Comparison of ENCODE assay signal across 2 cellular contexts in genomic region chr5:171641891-171642290, GRCh38.
A peak's percentile ranks its signal among the peaks of the same experiment; 100 is the strongest.
TF ChIP-seq lines count a peak whose summit lies in the region.

No MANE protein-coding gene starts in this region.

TF ChIP-seq in HEK293, 187 proteins besides CTCF, POLR2A, EP300 and RAD21:
- TF ChIP-seq TRIM28 (IDR thresholded peaks at IDR 0.05; ENCODE audit: borderline replicate concordance, low read length) (no peak), ZNF600 (tag by site-specific recombination; IDR thresholded peaks at IDR 0.05) (no peak), ZNF16 (tag by site-specific recombination; IDR thresholded peaks at IDR 0.05; ENCODE audit: low read depth) (peak; percentile 83)

TF ChIP-seq in H1, 55 proteins besides CTCF, POLR2A, EP300 and RAD21:
- no peak for TF ChIP-seq SP2 (IDR thresholded peaks at IDR 0.05; ENCODE audit: low read length)
- TF ChIP-seq SUZ12 (IDR thresholded peaks at IDR 0.05; ENCODE audit: low read length): no peak
- TF ChIP-seq SP4 (IDR thresholded peaks at IDR 0.05; ENCODE audit: low read length): no peak
- no peak for TF ChIP-seq BRCA1 (IDR thresholded peaks at IDR 0.05; ENCODE audit: low read depth, low read length)
- peak; percentile 56; the same call in 1 of the 2 replicates for TF ChIP-seq KDM1A (IDR thresholded peaks at IDR 0.05; ENCODE audit: borderline replicate concordance, low read length)
